Comparison of ENCODE assay signal across 13 cellular contexts in the genomic region with DNA sequence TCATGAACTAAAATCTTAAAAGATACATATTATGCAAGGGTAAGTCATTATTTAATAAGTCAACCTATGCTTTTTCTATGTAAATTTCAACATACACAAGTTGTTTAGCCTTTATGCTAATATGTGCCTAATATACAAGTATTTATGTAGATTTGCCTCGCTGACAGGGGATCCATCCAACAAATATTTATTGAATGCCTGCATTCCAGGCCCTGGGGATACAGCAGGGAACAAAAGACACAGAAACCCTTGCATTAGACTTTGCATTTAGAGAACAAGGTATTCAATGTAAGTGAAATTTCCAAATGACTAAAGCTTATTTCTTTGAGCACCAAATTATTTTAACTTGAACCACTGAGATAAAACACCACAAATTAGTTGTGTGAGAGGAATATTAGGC. TPM values are rescaled to one million over a fixed set of nuclear protein-coding genes. Genes with fewer than 3 reads are reported as not detected.
DNase-seq lines count a peak whose midpoint lies in the region; ATAC-seq and TF ChIP-seq lines count a peak whose summit lies in the region.
"Had no signal": no experiment of that assay in that cellular context is flagged by ENCODE, and none has a peak within 500 bp of the region (broad histone marks: within the 10 kb centered on the region; RNA-seq: fewer than 3 reads in every experiment).

No MANE protein-coding gene starts in this region.

- CTCF ChIA-PET in activated naive CD4-positive, alpha-beta T cell treated with anti-CD3 and anti-CD28 coated beads, Interleukin-2, amount 10 ng/mL, durations not matched to agents 7 days and 5 days (lab: Charles Lee) = no interaction called here

- no peak for TF ChIP-seq CTCF in endodermal cell (conservative IDR thresholded peaks at IDR 0.05)
- TF ChIP-seq CTCF in mesothelial cell of epicardium (IDR thresholded peaks at IDR 0.05; ENCODE audit: unreplicated experiment) = no peak
- TF ChIP-seq CTCF in testis (IDR thresholded peaks at IDR 0.05) = no peak

- H3K27ac ChIP-seq in HUES6 (ENCODE audit: low read depth, low read length) (peak overlapping the region; percentile 26; the same call in 1 of the 2 replicates), endodermal cell (ENCODE audit: low read depth, low read length) (no peak overlapping the region), testis (no peak overlapping the region), Karpas-422 (ENCODE audit: low read length) (no peak overlapping the region)
- H3K27ac ChIP-seq: 22Rv1 had no signal

- H3K9me3 Mint-ChIP-seq in activated naive CD4-positive, alpha-beta T cell treated with anti-CD3 and anti-CD28 coated beads, Interleukin-2, amount 50 U/mL, for 24 hours = no peaks in the 10 kb centered on the region
- no peaks in the 10 kb centered on the region for H3K9me3 Mint-ChIP-seq in activated naive CD4-positive, alpha-beta T cell treated with anti-CD3 and anti-CD28 coated beads, Interleukin-2, amount 10 ng/mL, durations not matched to agents 7 days and 5 days
- H3K9me3 Mint-ChIP-seq in endodermal cell (no peaks in the 10 kb centered on the region), mesothelial cell of epicardium (no peaks in the 10 kb centered on the region)
- H3K9me3 Mint-ChIP-seq: CD14-positive monocyte had no signal

- H3K27me3 ChIP-seq in HUES6 (ENCODE audit: control insufficient read depth, insufficient read depth, low read length) (no peaks in the 10 kb centered on the region), endodermal cell (ENCODE audit: control insufficient read depth, insufficient read depth, low read length, poor library complexity, severe bottlenecking) (no peaks in the 10 kb centered on the region), testis (no peaks in the 10 kb centered on the region), Karpas-422 (ENCODE audit: low read length) (no peaks in the 10 kb centered on the region)

- H3K4me2 ChIP-seq in Karpas-422 (ENCODE audit: low read depth, low read length, poor library complexity, severe bottlenecking) = no peak overlapping the region

- H3K9me2 ChIP-seq in Karpas-422 (replicated peaks; ENCODE audit: insufficient read depth, low read length) = no peaks in the 10 kb centered on the region

- no peak for DNase-seq in activated naive CD4-positive, alpha-beta T cell treated with anti-CD3 and anti-CD28 coated beads, Interleukin-2, amount 10 ng/mL, durations not matched to agents 7 days and 5 days
- DNase-seq in endodermal cell = no peak
- no peak for DNase-seq in mesothelial cell of epicardium (ENCODE audit: low spot score in 2 of 2, unreplicated experiment in 2 of 2)
- no peak for DNase-seq in testis
- no peak for DNase-seq in Karpas-422
- DNase-seq: DMS53, H7, IMR-90 had no signal

- H3K27ac Mint-ChIP-seq in activated naive CD4-positive, alpha-beta T cell treated with anti-CD3 and anti-CD28 coated beads, Interleukin-2, amount 50 U/mL, for 24 hours = peak overlapping the region; percentile 62
- H3K27ac Mint-ChIP-seq in activated naive CD4-positive, alpha-beta T cell treated with anti-CD3 and anti-CD28 coated beads, Interleukin-2, amount 10 ng/mL, durations not matched to agents 7 days and 5 days = no peak overlapping the region
- peak overlapping the region; percentile 69 for H3K27ac Mint-ChIP-seq in endodermal cell
- peak overlapping the region; percentile 54 for H3K27ac Mint-ChIP-seq in mesothelial cell of epicardium
- H3K27ac Mint-ChIP-seq: CD14-positive monocyte had no signal

- peaks cover 14% of the 10 kb centered on the region for H3K36me3 Mint-ChIP-seq in activated naive CD4-positive, alpha-beta T cell treated with anti-CD3 and anti-CD28 coated beads, Interleukin-2, amount 50 U/mL, for 24 hours
- H3K36me3 Mint-ChIP-seq in activated naive CD4-positive, alpha-beta T cell treated with anti-CD3 and anti-CD28 coated beads, Interleukin-2, amount 10 ng/mL, durations not matched to agents 7 days and 5 days = peaks cover 57% of the 10 kb centered on the region
- peaks cover 59% of the 10 kb centered on the region for H3K36me3 Mint-ChIP-seq in endodermal cell (ENCODE audit: low read depth)
- H3K36me3 Mint-ChIP-seq in mesothelial cell of epicardium = peaks cover 51% of the 10 kb centered on the region

- H3K4me1 Mint-ChIP-seq in activated naive CD4-positive, alpha-beta T cell treated with anti-CD3 and anti-CD28 coated beads, Interleukin-2, amount 50 U/mL, for 24 hours = peaks cover 60% of the 10 kb centered on the region
- no peaks in the 10 kb centered on the region for H3K4me1 Mint-ChIP-seq in activated naive CD4-positive, alpha-beta T cell treated with anti-CD3 and anti-CD28 coated beads, Interleukin-2, amount 10 ng/mL, durations not matched to agents 7 days and 5 days
- H3K4me1 Mint-ChIP-seq in endodermal cell (no peaks in the 10 kb centered on the region), mesothelial cell of epicardium (no peaks in the 10 kb centered on the region)
- H3K4me1 Mint-ChIP-seq: CD14-positive monocyte had no signal

- ATAC-seq in HG02840 (IDR thresholded peaks at IDR 0.05; ENCODE audit: low FRiP score, unreplicated experiment) = no peak

- no peaks in the 10 kb centered on the region for H3K27me3 Mint-ChIP-seq in activated naive CD4-positive, alpha-beta T cell treated with anti-CD3 and anti-CD28 coated beads, Interleukin-2, amount 50 U/mL, for 24 hours
- no peaks in the 10 kb centered on the region for H3K27me3 Mint-ChIP-seq in activated naive CD4-positive, alpha-beta T cell treated with anti-CD3 and anti-CD28 coated beads, Interleukin-2, amount 10 ng/mL, durations not matched to agents 7 days and 5 days
- H3K27me3 Mint-ChIP-seq in endodermal cell (ENCODE audit: insufficient read depth) (no peaks in the 10 kb centered on the region), mesothelial cell of epicardium (ENCODE audit: low read depth) (no peaks in the 10 kb centered on the region)

- no peak overlapping the region for H3K4me3 ChIP-seq in HUES6 (ENCODE audit: low read depth, low read length)
- no peak overlapping the region for H3K4me3 ChIP-seq in endodermal cell (ENCODE audit: low read length)
- H3K4me3 ChIP-seq in testis = no peak overlapping the region
- H3K4me3 ChIP-seq in Karpas-422 (ENCODE audit: low read length) = no peak overlapping the region

- H2AFZ ChIP-seq in Karpas-422 (ENCODE audit: low read length) = no peak overlapping the region

- no peak for TF ChIP-seq POLR2A in testis (IDR thresholded peaks at IDR 0.05)

- H3K4me1 ChIP-seq in HUES6 (ENCODE audit: control insufficient read depth, insufficient read depth, low read length) = no peaks in the 10 kb centered on the region
- H3K4me1 ChIP-seq in endodermal cell (ENCODE audit: control insufficient read depth, insufficient read depth, low read length) = no peaks in the 10 kb centered on the region
- no peaks in the 10 kb centered on the region for H3K4me1 ChIP-seq in testis
- H3K4me1 ChIP-seq in Karpas-422 (ENCODE audit: low read length) = no peaks in the 10 kb centered on the region

- no peak overlapping the region for H3K9ac ChIP-seq in HUES6 (ENCODE audit: low read length)
- H3K9ac ChIP-seq in endodermal cell (ENCODE audit: extremely low read depth, low read length, poor library complexity, severe bottlenecking) = no peak overlapping the region
- H3K9ac ChIP-seq in Karpas-422 (ENCODE audit: low read length) = no peak overlapping the region

- H3K36me3 ChIP-seq in HUES6 (ENCODE audit: control insufficient read depth, insufficient read depth, low read length) (peaks cover 71% of the 10 kb centered on the region), endodermal cell (ENCODE audit: control insufficient read depth, insufficient read depth, low read length) (peaks cover 90% of the 10 kb centered on the region), testis (ENCODE audit: low read depth, missing control alignments) (no peaks in the 10 kb centered on the region), Karpas-422 (ENCODE audit: insufficient read depth, low read length) (peaks cover 51% of the 10 kb centered on the region; the same call in 1 of the 2 replicates)

- H4K20me1 ChIP-seq in Karpas-422 (ENCODE audit: insufficient read depth, low read depth, low read length) = no peaks in the 10 kb centered on the region

- H3K79me2 ChIP-seq in Karpas-422 (ENCODE audit: low read length) = peaks cover 40% of the 10 kb centered on the region

- H3K4me3 Mint-ChIP-seq in activated naive CD4-positive, alpha-beta T cell treated with anti-CD3 and anti-CD28 coated beads, Interleukin-2, amount 50 U/mL, for 24 hours = no peak overlapping the region
- H3K4me3 Mint-ChIP-seq in activated naive CD4-positive, alpha-beta T cell treated with anti-CD3 and anti-CD28 coated beads, Interleukin-2, amount 10 ng/mL, durations not matched to agents 7 days and 5 days = no peak overlapping the region
- H3K4me3 Mint-ChIP-seq in endodermal cell (no peak overlapping the region), mesothelial cell of epicardium (no peak overlapping the region)
- H3K4me3 Mint-ChIP-seq: CD14-positive monocyte had no signal

- H3K9me3 ChIP-seq in HUES6 (ENCODE audit: control insufficient read depth, insufficient read depth, low read depth, low read length) (no peaks in the 10 kb centered on the region), endodermal cell (ENCODE audit: control insufficient read depth, low read length) (no peaks in the 10 kb centered on the region), testis (no peaks in the 10 kb centered on the region), Karpas-422 (ENCODE audit: low read length) (no peaks in the 10 kb centered on the region)

- intact Hi-C loops in testis (cut with DNase I; ENCODE audit: low total_unique reads) = no loop called here

- WGBS in endodermal cell (ENCODE audit: insufficient coverage in 1 of 2, insufficient read length in 1 of 2), 2 experiments = 82% methylated on average over 1 of the region's 1 CpG; no CpG with 5 or more reads in 1 of the 2 experiments
- 54 to 71% methylated on average over 1 of the region's 1 CpG for WGBS in testis, 2 donors

RNA-seq across cellular contexts. Expression of gene SERINC1, which starts 19.1 kb away (rescaled TPM):
- total RNA-seq in endodermal cell (10 to 100 TPM; 77.4 to 79.1 TPM), mesothelial cell of epicardium (99.2 to 100 TPM (median 99.5 TPM) in 3 replicates), testis (100 to 1,000 TPM; 114 to 142 TPM)
- 117 TPM for polyA plus RNA-seq in endodermal cell (2013, experiment 1 of 2)
- 105 TPM for polyA plus RNA-seq in endodermal cell (2013, experiment 2 of 2)
- polyA plus RNA-seq in testis (ENCODE audit: insufficient read depth, low read depth, low replicate concordance) = 83.8 TPM
- total RNA-seq in Karpas-422 (2014; rRNA removed; shearing (Covaris generic); ENCODE audit: low replicate concordance) = 43.7 and 70.1 TPM in 2 replicates

RNA-seq across cellular contexts. Expression of gene HSF2, which starts 53.1 kb away (rescaled TPM):
- total RNA-seq in endodermal cell (10 to 100 TPM; 21.0 to 34.2 TPM), mesothelial cell of epicardium (27.8 to 30.7 TPM (median 28.3 TPM) in 3 replicates), testis (10 to 100 TPM; 96.1 to 96.2 TPM)
- 43.1 TPM for polyA plus RNA-seq in endodermal cell (2013, experiment 1 of 2)
- polyA plus RNA-seq in endodermal cell (2013, experiment 2 of 2) = 41.2 TPM
- 45.1 TPM for polyA plus RNA-seq in testis (ENCODE audit: insufficient read depth, low read depth, low replicate concordance)
- total RNA-seq in Karpas-422 (2014; rRNA removed; shearing (Covaris generic); ENCODE audit: low replicate concordance) = 30.5 and 52.1 TPM in 2 replicates
